In the genomic region with DNA sequence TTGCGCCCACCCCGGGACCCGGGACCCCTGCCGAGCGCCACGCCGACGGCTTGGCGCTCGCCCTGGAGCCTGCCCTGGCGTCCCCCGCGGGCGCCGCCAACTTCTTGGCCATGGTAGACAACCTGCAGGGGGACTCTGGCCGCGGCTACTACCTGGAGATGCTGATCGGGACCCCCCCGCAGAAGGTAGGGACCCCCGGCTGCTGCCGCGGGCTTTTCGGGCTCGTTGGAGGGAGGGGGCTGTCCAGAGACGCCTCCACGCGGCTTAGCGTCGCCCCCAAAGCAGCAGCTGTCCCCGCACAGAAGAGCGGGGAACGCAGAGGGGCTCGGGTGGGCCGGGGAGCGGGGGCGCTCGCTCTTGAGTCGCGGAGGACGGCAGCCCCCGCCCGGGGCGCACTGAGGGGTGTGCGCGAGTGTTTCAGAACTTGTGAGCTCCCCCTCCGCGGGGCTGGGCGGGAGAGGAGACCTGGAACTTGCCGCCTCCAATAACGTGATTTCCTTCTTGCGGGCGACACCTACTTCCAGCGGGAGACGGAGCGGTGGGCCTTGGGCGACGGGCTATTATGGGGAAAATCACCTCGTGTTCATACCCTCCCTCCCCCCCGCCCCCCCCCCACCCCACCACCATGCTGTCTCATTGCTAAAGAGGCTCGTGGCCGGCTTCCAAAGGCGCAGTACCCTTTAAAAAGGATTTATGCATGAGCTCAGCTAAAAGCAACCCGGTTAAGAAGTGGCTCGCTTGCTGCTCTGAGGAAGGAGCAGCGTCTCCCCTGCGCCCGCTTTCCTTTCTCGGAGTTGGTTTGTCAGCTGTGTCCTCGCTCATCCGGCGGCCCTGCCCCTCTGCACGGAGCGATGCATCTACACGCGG, we compare ENCODE assay signal across 8 cellular contexts. TPM values are rescaled to one million over a fixed set of nuclear protein-coding genes. Genes with fewer than 3 reads are reported as not detected.
DNase-seq lines count a peak whose midpoint lies in the region; ATAC-seq and TF ChIP-seq lines count a peak whose summit lies in the region.

No MANE protein-coding gene starts in this region.

- WGBS in neuronal stem cell (ENCODE audit: extremely low coverage in 2 of 2, insufficient read length in 2 of 2, insufficient replicate concordance in 1 of 2), 2 donors = no CpG with 5 or more reads among the region's 75 CpGs

- peak overlapping the region; percentile 19 for H2BK5ac ChIP-seq in neuronal stem cell (ENCODE audit: low read length)

- in situ Hi-C loops in HAP-1 (cut with MboI; ENCODE audit: low sequenced_read_pairs) = no loop called here

- no peak overlapping the region for H4K8ac ChIP-seq in neuronal stem cell (ENCODE audit: low read depth, low read length)

- no peak overlapping the region for H3K23ac ChIP-seq in neuronal stem cell (ENCODE audit: low read depth, low read length, poor library complexity)

- no peak overlapping the region for H3K4ac ChIP-seq in neuronal stem cell (ENCODE audit: low read length)

- intact Hi-C loops in activated T-helper 1 cell treated with anti-CD3 and anti-CD28 coated beads, Interleukin-12 subunit alpha, Interleukin-12 subunit beta, Interleukin-2, Interleukin-4 antibody, amounts not matched to agents 30 ng/mL and 10 ng/mL and 1 ng/mL, durations not matched to agents 14 hours and 24 hours and 36 hours (cut with micrococcal nuclease) = no loop called here
- intact Hi-C loops in head of caudate nucleus (cut with DNase I) = no loop called here

- no peaks in the 10 kb centered on the region for H3K79me1 ChIP-seq in neuronal stem cell (ENCODE audit: low read depth, low read length)

- peak overlapping the region; percentile 49 for H3K4me3 ChIP-seq in LNCaP clone FGC (ENCODE audit: low read depth, low read length)
- peak overlapping the region; percentile 29 to 82 for H3K4me3 ChIP-seq in neuronal stem cell (ENCODE audit: low read length in 2 of 2)
- no peak overlapping the region for H3K4me3 ChIP-seq in HAP-1

- DNase-seq in DMS53 (lab: John Stamatoyannopoulos, UW) = peak; percentile 63
- DNase-seq in LNCaP clone FGC (ENCODE audit: low read depth) = no peak
- DNase-seq in activated T-helper 1 cell treated with anti-CD3 and anti-CD28 coated beads, Interleukin-12 subunit alpha, Interleukin-12 subunit beta, Interleukin-2, Interleukin-4 antibody, amounts not matched to agents 30 ng/mL and 10 ng/mL and 1 ng/mL, durations not matched to agents 14 hours and 24 hours and 36 hours (ENCODE audit: low spot score) = peak; percentile 2
- DNase-seq in head of caudate nucleus = peak in 39 of 42 donors; percentile 11 to 67 (median 36)
- peak; percentile 29 for DNase-seq in neuronal stem cell (ENCODE audit: low spot score)
- DNase-seq in HAP-1 (ENCODE audit: low spot score in 2 of 2) = no peak
- no peak for DNase-seq in cerebellum (ENCODE audit: low spot score)

- H4K91ac ChIP-seq in neuronal stem cell (ENCODE audit: low read depth, low read length, poor library complexity) = no peak overlapping the region

- H3K9ac ChIP-seq in neuronal stem cell (ENCODE audit: low read depth, low read length, poor library complexity) = peak overlapping the region; percentile 51

- no peak overlapping the region for H2BK12ac ChIP-seq in neuronal stem cell (ENCODE audit: low read length)

- peak overlapping the region; percentile 90 for H2AFZ ChIP-seq in neuronal stem cell (ENCODE audit: low read length)

- H3K4me1 ChIP-seq in neuronal stem cell (ENCODE audit: control insufficient read depth in 2 of 2, insufficient read depth in 1 of 2, low read depth in 1 of 2, low read length in 2 of 2) = no peaks in the 10 kb centered on the region
- H3K4me1 ChIP-seq in HAP-1 = no peaks in the 10 kb centered on the region

- peak overlapping the region; percentile 96 for H3K4me2 ChIP-seq in neuronal stem cell (ENCODE audit: insufficient read depth, low read length, poor library complexity, severe bottlenecking)

- peaks cover 11% of the 10 kb centered on the region for H3K4me1 Mint-ChIP-seq in activated T-helper 1 cell treated with anti-CD3 and anti-CD28 coated beads, Interleukin-12 subunit alpha, Interleukin-12 subunit beta, Interleukin-2, Interleukin-4 antibody, amounts not matched to agents 30 ng/mL and 10 ng/mL and 1 ng/mL, durations not matched to agents 14 hours and 24 hours and 36 hours (ENCODE audit: low read depth)

- H3K14ac ChIP-seq in neuronal stem cell (ENCODE audit: low read length) = no peak overlapping the region

- H3K27ac Mint-ChIP-seq in activated T-helper 1 cell treated with anti-CD3 and anti-CD28 coated beads, Interleukin-12 subunit alpha, Interleukin-12 subunit beta, Interleukin-2, Interleukin-4 antibody, amounts not matched to agents 30 ng/mL and 10 ng/mL and 1 ng/mL, durations not matched to agents 14 hours and 24 hours and 36 hours = peak overlapping the region; percentile 33

- H3K27ac ChIP-seq in neuronal stem cell (replicated peaks; ENCODE audit: low read length) = no peak overlapping the region

- no peak overlapping the region for H2AK5ac ChIP-seq in neuronal stem cell (ENCODE audit: low read depth, low read length)

- no peak overlapping the region for H2BK15ac ChIP-seq in neuronal stem cell (ENCODE audit: low read length)

- peaks cover 3 to 66% (median 46%) of the 10 kb centered on the region in 3 experiments for H3K27me3 ChIP-seq in neuronal stem cell (ENCODE audit: control insufficient read depth in 3 of 3, insufficient read depth in 3 of 3, low read depth in 1 of 3, low read length in 3 of 3)
- no peaks in the 10 kb centered on the region for H3K27me3 ChIP-seq in HAP-1 (ENCODE audit: low read depth)

- no peak for TF ChIP-seq CTCF in LNCaP clone FGC (IDR thresholded peaks at IDR 0.05; ENCODE audit: control insufficient read depth, extremely low read depth, insufficient read depth)

- H3K36me3 ChIP-seq in neuronal stem cell (replicated peaks in 1 of 2; ENCODE audit: control insufficient read depth in 2 of 2, insufficient read depth in 2 of 2, low read length in 2 of 2) (no peaks in the 10 kb centered on the region), HAP-1 (replicated peaks) (no peaks in the 10 kb centered on the region)

- no peak overlapping the region for H3K18ac ChIP-seq in neuronal stem cell (ENCODE audit: low read length)

- H3K27me3 Mint-ChIP-seq in activated T-helper 1 cell treated with anti-CD3 and anti-CD28 coated beads, Interleukin-12 subunit alpha, Interleukin-12 subunit beta, Interleukin-2, Interleukin-4 antibody, amounts not matched to agents 30 ng/mL and 10 ng/mL and 1 ng/mL, durations not matched to agents 14 hours and 24 hours and 36 hours (ENCODE audit: insufficient read depth) = peaks cover 52% of the 10 kb centered on the region

- H3K9me3 Mint-ChIP-seq in activated T-helper 1 cell treated with anti-CD3 and anti-CD28 coated beads, Interleukin-12 subunit alpha, Interleukin-12 subunit beta, Interleukin-2, Interleukin-4 antibody, amounts not matched to agents 30 ng/mL and 10 ng/mL and 1 ng/mL, durations not matched to agents 14 hours and 24 hours and 36 hours = no peaks in the 10 kb centered on the region

- no peaks in the 10 kb centered on the region for H3K36me3 Mint-ChIP-seq in activated T-helper 1 cell treated with anti-CD3 and anti-CD28 coated beads, Interleukin-12 subunit alpha, Interleukin-12 subunit beta, Interleukin-2, Interleukin-4 antibody, amounts not matched to agents 30 ng/mL and 10 ng/mL and 1 ng/mL, durations not matched to agents 14 hours and 24 hours and 36 hours (ENCODE audit: low read depth)

- H3K4me3 Mint-ChIP-seq in activated T-helper 1 cell treated with anti-CD3 and anti-CD28 coated beads, Interleukin-12 subunit alpha, Interleukin-12 subunit beta, Interleukin-2, Interleukin-4 antibody, amounts not matched to agents 30 ng/mL and 10 ng/mL and 1 ng/mL, durations not matched to agents 14 hours and 24 hours and 36 hours = peak overlapping the region; percentile 83

- ATAC-seq in HG02571 (IDR thresholded peaks at IDR 0.05; ENCODE audit: unreplicated experiment) = no peak

- H3K9me3 ChIP-seq in neuronal stem cell (replicated peaks in 1 of 2; ENCODE audit: control insufficient read depth in 2 of 2, insufficient read depth in 1 of 2, low read depth in 1 of 2, low read length in 2 of 2) = no peaks in the 10 kb centered on the region
- H3K9me3 ChIP-seq in HAP-1 = 0 out of 2 replicates have a peak, but pooled peaks cover 2% of the 10 kb centered on the region

- H2BK120ac ChIP-seq in neuronal stem cell (ENCODE audit: low read depth, low read length) = peak overlapping the region; percentile 24

RNA-seq across cellular contexts. Expression of gene BACE2, which starts 0.7 kb away (rescaled TPM):
- total RNA-seq in activated T-helper 1 cell treated with anti-CD3 and anti-CD28 coated beads, Interleukin-12 subunit alpha, Interleukin-12 subunit beta, Interleukin-2, Interleukin-4 antibody, amounts not matched to agents 30 ng/mL and 10 ng/mL and 1 ng/mL, durations not matched to agents 14 hours and 24 hours and 36 hours = 0.81 and 1.8 TPM in 2 replicates
- 1.4 TPM for polyA plus RNA-seq in neuronal stem cell (2013, experiment 1 of 2)
- polyA plus RNA-seq in neuronal stem cell (2013, experiment 2 of 2) = 1.5 TPM
- 6.0 TPM for total RNA-seq in cerebellum

Comparison
In these comparisons a context has a peak if more than half of its experiments do, and no peak if none do; other contexts are left out.
1. DNase-seq: peak in DMS53 (single experiment), activated T-helper 1 cell treated with anti-CD3 and anti-CD28 coated beads, Interleukin-12 subunit alpha, Interleukin-12 subunit beta, Interleukin-2, Interleukin-4 antibody, amounts not matched to agents 30 ng/mL and 10 ng/mL and 1 ng/mL, durations not matched to agents 14 hours and 24 hours and 36 hours (single experiment), head of caudate nucleus (39 of 42) and neuronal stem cell (single experiment); none in LNCaP clone FGC (single experiment), HAP-1 (0 of 2) and cerebellum (single experiment).